ENCODE assay signal across 8 cellular contexts in genomic region chr3:196867507-196868296, GRCh38. TPM values are rescaled to one million over a fixed set of nuclear protein-coding genes. Genes with fewer than 3 reads are reported as not detected.
A peak's percentile ranks its signal among the peaks of the same experiment; 100 is the strongest.
DNase-seq lines count a peak whose midpoint lies in the region; ATAC-seq and TF ChIP-seq lines count a peak whose summit lies in the region.

Gene SENP5, plus strand, starts transcription at chr3:196867920. Its CDS starts 17,262 bp downstream, at chr3:196885182.

- H3K23me2 ChIP-seq in H9 (ENCODE audit: insufficient read length, low read depth, low read length, poor library complexity, severe bottlenecking): peaks cover 5% of the 10 kb centered on the region

- H3K18ac ChIP-seq in H9 (ENCODE audit: insufficient read length, low read depth, low read length): peak within 1 kb of the TSS; percentile 81

- no peak within 1 kb of the TSS for H4K5ac ChIP-seq in H9 (ENCODE audit: insufficient read length, low read depth, low read length)

- peak within 1 kb of the TSS; percentile 92 for H3K14ac ChIP-seq in H9 (ENCODE audit: insufficient read depth, low read length)

- peak within 1 kb of the TSS; percentile 85 for H3K9ac ChIP-seq in H9 (ENCODE audit: extremely low read depth, insufficient read length, low read length)
- H3K9ac ChIP-seq in Loucy (ENCODE audit: low read depth, low read length, poor library complexity, severe bottlenecking): peak within 1 kb of the TSS; percentile 73

- H3K79me2 ChIP-seq in H9 (ENCODE audit: insufficient read depth, low read length) (peaks cover 25% of the 10 kb centered on the region; the same call in 1 of the 2 replicates), Loucy (ENCODE audit: insufficient read depth, low read length) (peaks cover 50% of the 10 kb centered on the region)

- H3K4me3 ChIP-seq in Loucy (ENCODE audit: low read length, poor library complexity, severe bottlenecking) (peak within 1 kb of the TSS; percentile 90), RWPE2 (ENCODE audit: severe bottlenecking) (peak within 1 kb of the TSS; percentile 100), fibroblast of mammary gland (ENCODE audit: control insufficient read depth, low read depth, low read length) (peak within 1 kb of the TSS; percentile 87)

- H3K4ac ChIP-seq in H9 (ENCODE audit: low read depth, low read length): no peak within 1 kb of the TSS

- H3T11ph ChIP-seq in H9 (ENCODE audit: low read length): no peak within 1 kb of the TSS

- WGBS in H9 (ENCODE audit: extremely low coverage, insufficient read length, low lambda C conversion rate): no CpG with 5 or more reads among the region's 93 CpGs

- peaks cover 2 to 4% (median 3%) of the 10 kb centered on the region in 3 experiments; a peak in 5 of 7 replicates for H3K36me3 Mint-ChIP-seq in H9 (ENCODE audit: insufficient read depth in 1 of 3, low read depth in 3 of 3)
- peaks cover 9% of the 10 kb centered on the region for H3K36me3 Mint-ChIP-seq in activated T-helper 2 cell treated with anti-CD3 and anti-CD28 coated beads, Interferon-gamma antibody, Interleukin-2, Interleukin-4, amounts not matched to agents 10 μg/mL and 5 μg/mL and 100 μg/mL, durations not matched to agents 14 hours and 24 hours and 36 hours (ENCODE audit: low read depth)
- peaks cover 0 to 9% (median 0%) of the 10 kb centered on the region in 3 donors for H3K36me3 Mint-ChIP-seq in naive thymus-derived CD8-positive, alpha-beta T cell
- H3K36me3 Mint-ChIP-seq in stimulated activated naive B cell treated with anti-CD40 and anti-IgM and Interleukin-4, amounts not matched to agents 10 μg/mL and 1 μg/mL and 100 μg/mL, for 72 hours: peaks cover 3 to 4% of the 10 kb centered on the region in 2 donors

- H3K9me3 ChIP-seq in H9 (ENCODE audit: control insufficient read depth, low read depth, low read length): no peaks in the 10 kb centered on the region
- peaks cover 6% of the 10 kb centered on the region; the same call in 1 of the 2 replicates for H3K9me3 ChIP-seq in Loucy (ENCODE audit: insufficient read depth, low read depth, low read length)
- no peaks in the 10 kb centered on the region for H3K9me3 ChIP-seq in RWPE2 (ENCODE audit: severe bottlenecking)

- H3K4me1 ChIP-seq in H9 (ENCODE audit: insufficient read depth, low read length) (no peaks in the 10 kb centered on the region), Loucy (ENCODE audit: insufficient read depth, low read length, poor library complexity, severe bottlenecking) (peaks cover 15% of the 10 kb centered on the region), RWPE2 (ENCODE audit: insufficient read depth, poor library complexity, severe bottlenecking) (peaks cover 3% of the 10 kb centered on the region)

- no peak within 1 kb of the TSS for H2BK20ac ChIP-seq in H9 (ENCODE audit: low read depth, low read length, poor library complexity, severe bottlenecking)

- H3K56ac ChIP-seq in H9 (ENCODE audit: insufficient read length, low read depth, low read length): no peak within 1 kb of the TSS

- no peaks in the 10 kb centered on the region for H4K20me1 ChIP-seq in H9 (ENCODE audit: control insufficient read depth, insufficient read depth, insufficient read length)
- peaks cover 45% of the 10 kb centered on the region for H4K20me1 ChIP-seq in Loucy (ENCODE audit: insufficient read depth, low read length, poor library complexity, severe bottlenecking)

- no peak within 1 kb of the TSS for H2AK5ac ChIP-seq in H9 (ENCODE audit: insufficient read length, low read length)

- H3K4me2 ChIP-seq in H9 (ENCODE audit: insufficient read depth, insufficient read length, low read length): peak within 1 kb of the TSS; percentile 92
- peak within 1 kb of the TSS; percentile 79 for H3K4me2 ChIP-seq in Loucy (ENCODE audit: low read depth, low read length, poor library complexity, severe bottlenecking)

- peaks cover 6 to 11% of the 10 kb centered on the region in 2 experiments; a peak in 3 of 4 replicates for H3K4me1 Mint-ChIP-seq in H9
- peaks cover 13% of the 10 kb centered on the region for H3K4me1 Mint-ChIP-seq in activated T-helper 2 cell treated with anti-CD3 and anti-CD28 coated beads, Interferon-gamma antibody, Interleukin-2, Interleukin-4, amounts not matched to agents 10 μg/mL and 5 μg/mL and 100 μg/mL, durations not matched to agents 14 hours and 24 hours and 36 hours (ENCODE audit: low read depth)
- peaks cover 6 to 39% (median 29%) of the 10 kb centered on the region in 4 donors for H3K4me1 Mint-ChIP-seq in naive thymus-derived CD8-positive, alpha-beta T cell
- peaks cover 9 to 19% of the 10 kb centered on the region in 2 donors for H3K4me1 Mint-ChIP-seq in stimulated activated naive B cell treated with anti-CD40 and anti-IgM and Interleukin-4, amounts not matched to agents 10 μg/mL and 1 μg/mL and 100 μg/mL, for 72 hours

- H2BK5ac ChIP-seq in H9 (ENCODE audit: insufficient read length, low read length): no peak within 1 kb of the TSS

- H3K9me2 ChIP-seq in Loucy (replicated peaks; ENCODE audit: low read depth, low read length): no peaks in the 10 kb centered on the region

- H3K79me1 ChIP-seq in H9 (ENCODE audit: insufficient read depth, low read depth, low read length, poor library complexity, severe bottlenecking): peaks cover 3% of the 10 kb centered on the region

- intact Hi-C loops in activated T-helper 2 cell treated with anti-CD3 and anti-CD28 coated beads, Interferon-gamma antibody, Interleukin-2, Interleukin-4, amounts not matched to agents 10 μg/mL and 5 μg/mL and 100 μg/mL, durations not matched to agents 14 hours and 24 hours and 36 hours (cut with micrococcal nuclease): loop anchor here (1.0 to 5.0 kb wide), 2 partner anchors 75 to 130 kb away; partner anchors contain the start of genes NCBP2 and PAK2

- H3K9me3 Mint-ChIP-seq in H9: peaks cover 10 to 14% of the 10 kb centered on the region in 2 experiments; a peak in 4 of 5 replicates
- H3K9me3 Mint-ChIP-seq in activated T-helper 2 cell treated with anti-CD3 and anti-CD28 coated beads, Interferon-gamma antibody, Interleukin-2, Interleukin-4, amounts not matched to agents 10 μg/mL and 5 μg/mL and 100 μg/mL, durations not matched to agents 14 hours and 24 hours and 36 hours: peaks cover 5% of the 10 kb centered on the region
- no peaks in the 10 kb centered on the region for H3K9me3 Mint-ChIP-seq in naive thymus-derived CD8-positive, alpha-beta T cell
- peaks cover 0 to 2% of the 10 kb centered on the region in 2 donors for H3K9me3 Mint-ChIP-seq in stimulated activated naive B cell treated with anti-CD40 and anti-IgM and Interleukin-4, amounts not matched to agents 10 μg/mL and 1 μg/mL and 100 μg/mL, for 72 hours

- DNase-seq in ELR (ENCODE audit: low read depth) (peak; percentile 93), H9 (peak; percentile 91), RWPE2 (ENCODE audit: low spot score) (peak; percentile 86), fibroblast of mammary gland (ENCODE audit: low read depth) (peak; percentile 81)
- DNase-seq in activated T-helper 2 cell treated with anti-CD3 and anti-CD28 coated beads, Interferon-gamma antibody, Interleukin-2, Interleukin-4, amounts not matched to agents 10 μg/mL and 5 μg/mL and 100 μg/mL, durations not matched to agents 14 hours and 24 hours and 36 hours (ENCODE audit: low spot score): peak; percentile 85
- DNase-seq in naive thymus-derived CD8-positive, alpha-beta T cell: peak; percentile 79 to 92 (median 88)
- peak; percentile 83 for DNase-seq in stimulated activated naive B cell treated with anti-CD40 and anti-IgM and Interleukin-4, amounts not matched to agents 10 μg/mL and 1 μg/mL and 100 μg/mL, for 72 hours

- H2BK12ac ChIP-seq in H9 (ENCODE audit: insufficient read length, low read depth, low read length): no peak within 1 kb of the TSS

- TF ChIP-seq CTCF in H9 (conservative IDR thresholded peaks at IDR 0.05) (no peak), Loucy (conservative IDR thresholded peaks at IDR 0.05; ENCODE audit: low read length) (no peak), RWPE2 (IDR thresholded peaks at IDR 0.05; ENCODE audit: poor library complexity, severe bottlenecking) (peak; percentile 14), fibroblast of mammary gland (conservative IDR thresholded peaks at IDR 0.05; ENCODE audit: control insufficient read depth, insufficient read depth, low read depth, low read length) (no peak)

- no peak within 1 kb of the TSS for H4K8ac ChIP-seq in H9 (replicated peaks; ENCODE audit: insufficient read length, low read depth, low read length)

- H3K27me3 ChIP-seq in H9 (ENCODE audit: insufficient read depth, low read length): no peaks in the 10 kb centered on the region
- H3K27me3 ChIP-seq in Loucy (ENCODE audit: insufficient read depth, low read length, poor library complexity, severe bottlenecking): no peaks in the 10 kb centered on the region
- no peaks in the 10 kb centered on the region for H3K27me3 ChIP-seq in RWPE2 (ENCODE audit: insufficient read depth, poor library complexity, severe bottlenecking)

- H2AFZ ChIP-seq in H9 (ENCODE audit: low read length) (peak within 1 kb of the TSS; percentile 11), Loucy (ENCODE audit: low read length) (peak within 1 kb of the TSS; percentile 94)

- H3K36me3 ChIP-seq in Loucy (ENCODE audit: insufficient read depth, low read length) (no peaks in the 10 kb centered on the region), RWPE2 (ENCODE audit: low read depth) (peaks cover 16% of the 10 kb centered on the region)

- no peak within 1 kb of the TSS for H2BK120ac ChIP-seq in H9 (ENCODE audit: low read depth, low read length, poor library complexity, severe bottlenecking)

- H2BK15ac ChIP-seq in H9 (ENCODE audit: low read depth, low read length): no peak within 1 kb of the TSS

- no peak within 1 kb of the TSS for H4K91ac ChIP-seq in H9 (ENCODE audit: insufficient read length, low read depth, low read length)

- peak within 1 kb of the TSS; percentile 95 to 98 (median 97) for H3K27ac Mint-ChIP-seq in H9
- H3K27ac Mint-ChIP-seq in activated T-helper 2 cell treated with anti-CD3 and anti-CD28 coated beads, Interferon-gamma antibody, Interleukin-2, Interleukin-4, amounts not matched to agents 10 μg/mL and 5 μg/mL and 100 μg/mL, durations not matched to agents 14 hours and 24 hours and 36 hours: peak within 1 kb of the TSS; percentile 97
- peak within 1 kb of the TSS; percentile 92 to 98 (median 96) for H3K27ac Mint-ChIP-seq in naive thymus-derived CD8-positive, alpha-beta T cell
- H3K27ac Mint-ChIP-seq in stimulated activated naive B cell treated with anti-CD40 and anti-IgM and Interleukin-4, amounts not matched to agents 10 μg/mL and 1 μg/mL and 100 μg/mL, for 72 hours: peak within 1 kb of the TSS; percentile 98

- no peaks in the 10 kb centered on the region for H3K27me3 Mint-ChIP-seq in H9 (ENCODE audit: low read depth)
- H3K27me3 Mint-ChIP-seq in activated T-helper 2 cell treated with anti-CD3 and anti-CD28 coated beads, Interferon-gamma antibody, Interleukin-2, Interleukin-4, amounts not matched to agents 10 μg/mL and 5 μg/mL and 100 μg/mL, durations not matched to agents 14 hours and 24 hours and 36 hours (ENCODE audit: low read depth): peaks cover 2% of the 10 kb centered on the region
- H3K27me3 Mint-ChIP-seq in naive thymus-derived CD8-positive, alpha-beta T cell: no peaks in the 10 kb centered on the region
- H3K27me3 Mint-ChIP-seq in stimulated activated naive B cell treated with anti-CD40 and anti-IgM and Interleukin-4, amounts not matched to agents 10 μg/mL and 1 μg/mL and 100 μg/mL, for 72 hours: no peaks in the 10 kb centered on the region

- no peaks in the 10 kb centered on the region for H3F3A ChIP-seq in Loucy (ENCODE audit: low read depth)

- no peak within 1 kb of the TSS for H3K23ac ChIP-seq in H9 (ENCODE audit: insufficient read length, low read depth, low read length)

- H3K27ac ChIP-seq in H9 (ENCODE audit: insufficient read length, low read depth, low read length) (peak within 1 kb of the TSS; percentile 43), RWPE2 (ENCODE audit: poor library complexity, severe bottlenecking) (peak within 1 kb of the TSS; percentile 44)

- POLR2A ChIA-PET in naive thymus-derived CD8-positive, alpha-beta T cell (lab: Charles Lee): interaction anchor here (0.6 to 3.4 kb wide), 11 partner anchors 9 to 179 kb away, joined by 3 to 55 read pairs (median 4); partner anchors contain the start of genes NCBP2 and PAK2

- ATAC-seq in RWPE2 (ENCODE audit: low read depth): peak; percentile 87
- peak; percentile 95 for ATAC-seq in naive thymus-derived CD8-positive, alpha-beta T cell
- peak; percentile 95 to 97 for ATAC-seq in stimulated activated naive B cell treated with anti-CD40 and anti-IgM and Interleukin-4, amounts not matched to agents 10 μg/mL and 1 μg/mL and 100 μg/mL, for 72 hours (replicated peaks)

- peak within 1 kb of the TSS; percentile 96 to 98 for H3K4me3 Mint-ChIP-seq in H9
- H3K4me3 Mint-ChIP-seq in activated T-helper 2 cell treated with anti-CD3 and anti-CD28 coated beads, Interferon-gamma antibody, Interleukin-2, Interleukin-4, amounts not matched to agents 10 μg/mL and 5 μg/mL and 100 μg/mL, durations not matched to agents 14 hours and 24 hours and 36 hours (ENCODE audit: low read depth): peak within 1 kb of the TSS; percentile 98
- peak within 1 kb of the TSS; percentile 82 to 98 (median 95) for H3K4me3 Mint-ChIP-seq in naive thymus-derived CD8-positive, alpha-beta T cell
- peak within 1 kb of the TSS; percentile 98 to 99 for H3K4me3 Mint-ChIP-seq in stimulated activated naive B cell treated with anti-CD40 and anti-IgM and Interleukin-4, amounts not matched to agents 10 μg/mL and 1 μg/mL and 100 μg/mL, for 72 hours

RNA-seq across cellular contexts. Expression of gene SENP5, which starts in this region (rescaled TPM):
- total RNA-seq in H9 (2021): 28.3 and 30.4 TPM in 2 replicates
- total RNA-seq in activated T-helper 2 cell treated with anti-CD3 and anti-CD28 coated beads, Interferon-gamma antibody, Interleukin-2, Interleukin-4, amounts not matched to agents 10 μg/mL and 5 μg/mL and 100 μg/mL, durations not matched to agents 14 hours and 24 hours and 36 hours: 43.9 and 46.9 TPM in 2 replicates
- 10 to 100 TPM; 42.4 to 43.2 TPM for total RNA-seq in naive thymus-derived CD8-positive, alpha-beta T cell
- 1 to 10 TPM; 5.4 to 8.2 (median 8.0) TPM for polyA plus RNA-seq in naive thymus-derived CD8-positive, alpha-beta T cell

Comparison
In these comparisons a context has a peak if more than half of its experiments do, and no peak if none do; other contexts are left out.
1. Peak in every context shown above with its lines: DNase-seq, ATAC-seq, H3K4me3 ChIP-seq and H3K27ac ChIP-seq.